Comparison of ENCODE assay signal across 10 cellular contexts in the genomic region with DNA sequence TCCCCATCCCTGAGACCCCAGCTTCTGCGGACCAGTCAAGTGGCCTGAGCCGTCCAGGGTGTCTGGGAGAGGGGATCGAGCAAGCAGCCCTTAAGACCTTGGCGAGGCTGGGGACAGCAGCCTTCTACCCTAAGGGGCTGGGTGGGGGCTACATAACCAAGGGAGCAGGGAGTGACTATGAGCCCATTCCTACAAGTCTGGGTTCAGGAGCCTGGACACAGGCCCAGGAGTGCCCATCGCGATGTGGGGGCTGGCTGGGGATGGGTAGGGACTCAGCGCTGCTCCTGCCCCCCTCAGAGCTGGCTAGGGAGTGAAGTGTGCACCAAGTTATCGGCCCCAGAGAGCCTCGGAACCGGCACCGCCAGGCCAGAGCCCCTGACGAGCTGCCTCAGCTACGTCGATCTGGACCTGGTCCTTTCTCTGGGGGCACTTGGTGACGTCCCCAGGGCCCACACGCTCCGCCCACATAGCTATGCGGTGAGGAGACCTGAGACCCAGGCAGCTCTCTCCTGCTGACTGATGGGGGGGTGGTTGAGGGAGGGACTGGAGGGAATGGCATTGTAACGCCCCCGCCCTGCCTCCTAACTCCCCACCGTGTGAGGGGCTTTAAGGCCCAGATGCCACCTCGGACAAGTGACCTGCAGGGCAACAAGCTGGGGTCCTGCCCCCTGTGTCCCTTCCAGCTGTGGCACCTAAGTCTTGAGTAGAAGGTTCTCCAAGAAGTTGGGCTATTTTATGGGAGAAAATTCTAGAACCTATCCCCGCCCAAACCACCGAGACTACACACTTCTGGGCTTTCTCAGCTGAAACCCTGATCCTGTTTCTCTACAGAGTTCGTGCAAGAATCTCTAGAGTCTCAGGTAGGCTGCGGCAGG. TPM values are rescaled to one million over a fixed set of nuclear protein-coding genes. Genes with fewer than 3 reads are reported as not detected.
DNase-seq lines count a peak whose midpoint lies in the region; FAIRE-seq and TF ChIP-seq lines count a peak whose summit lies in the region.
"Had no signal": no experiment of that assay in that cellular context is flagged by ENCODE, and none has a peak within 500 bp of the region (broad histone marks: within the 10 kb centered on the region; RNA-seq: fewer than 3 reads in every experiment).

No MANE protein-coding gene starts in this region.

- H3K9me3 Mint-ChIP-seq in nephron progenitor cell: no peaks in the 10 kb centered on the region

- no peaks in the 10 kb centered on the region for H3K27me3 ChIP-seq in HUES48 (ENCODE audit: control insufficient read depth, insufficient read depth, low read length)
- H3K27me3 ChIP-seq: right atrium auricular region had no signal

- no peak for TF ChIP-seq CTCF in nephron progenitor cell (IDR thresholded peaks at IDR 0.05)

- H3K27ac Mint-ChIP-seq in nephron progenitor cell: no peak overlapping the region

- peaks cover 58% of the 10 kb centered on the region for H3K4me1 Mint-ChIP-seq in nephron progenitor cell

- DNase-seq in EH (ENCODE audit: low read depth) (peak; percentile 27), cerebellar cortex (ENCODE audit: low spot score) (peak; percentile 77), nephron progenitor cell (peak; percentile 51), GM12892 (ENCODE audit: insufficient read length) (no peak), NCI-H1694 treated with DMSO at 0.1 percent for 48 hours (lab: John Stamatoyannopoulos, UW) (no peak)
- DNase-seq in stimulated activated CD4-positive, alpha-beta T cell treated with anti-CD3 and anti-CD28 coated beads, Interleukin-4, amount 100 ng/mL, for 4 hours: no peak
- DNase-seq: T1000 had no signal

- no peaks in the 10 kb centered on the region for H3K9me3 ChIP-seq in HUES48 (ENCODE audit: control insufficient read depth, insufficient read depth, low read length)
- H3K9me3 ChIP-seq: right atrium auricular region had no signal

- H3K27ac ChIP-seq in HUES48 (ENCODE audit: low read depth, low read length): peak overlapping the region; percentile 40
- H3K27ac ChIP-seq: right atrium auricular region had no signal

- no peak for FAIRE-seq in GM12892 (lab: Jason Lieb, UNC)
- FAIRE-seq: RCC 7860 had no signal

- H3K4me1 ChIP-seq in HUES48 (ENCODE audit: control insufficient read depth, insufficient read depth, low read length): peaks cover 24% of the 10 kb centered on the region

- H3K36me3 Mint-ChIP-seq in nephron progenitor cell (ENCODE audit: low read depth): peaks cover 7% of the 10 kb centered on the region

- peaks cover 12% of the 10 kb centered on the region for H3K36me3 ChIP-seq in HUES48 (ENCODE audit: control insufficient read depth, insufficient read depth, low read length)

- H3K4me3 Mint-ChIP-seq in nephron progenitor cell: no peak overlapping the region

- no peak for TF ChIP-seq POLR2A in GM12892 (IDR thresholded peaks at IDR 0.05; ENCODE audit: low read depth, low read length)

- no peak overlapping the region for H3K9ac ChIP-seq in HUES48 (ENCODE audit: low read depth, low read length)

- peaks cover 7% of the 10 kb centered on the region for H3K27me3 Mint-ChIP-seq in nephron progenitor cell (ENCODE audit: low read depth, poor library complexity)

- H3K4me3 ChIP-seq in HUES48 (ENCODE audit: low read depth, low read length): no peak overlapping the region

RNA-seq across cellular contexts. Expression of gene SAP25, which starts 2.5 kb away (rescaled TPM):
- polyA plus RNA-seq in GM12892 (2012; ENCODE audit: missing spikeins): 1.4 TPM

RNA-seq across cellular contexts. Expression of gene LRCH4, which starts 14.7 kb away (rescaled TPM):
- polyA plus RNA-seq in GM12892 (2012; ENCODE audit: missing spikeins): 13.7 TPM

RNA-seq across cellular contexts. Expression of gene FBXO24, which starts 14.9 kb away (rescaled TPM):
- 0.23 TPM for polyA plus RNA-seq in GM12892 (2012; ENCODE audit: missing spikeins)

RNA-seq across cellular contexts. Expression of gene PCOLCE, which starts 31.0 kb away (rescaled TPM):
- 0.70 TPM for polyA plus RNA-seq in GM12892 (2012; ENCODE audit: missing spikeins)

RNA-seq across cellular contexts. Expression of gene AGFG2, which starts 32.2 kb away (rescaled TPM):
- 12.4 TPM for polyA plus RNA-seq in GM12892 (2012; ENCODE audit: missing spikeins)

Comparison
In these comparisons a context has a peak if more than half of its experiments do, and no peak if none do; other contexts are left out.
1. DNase-seq: peak in EH (single experiment), cerebellar cortex (single experiment) and nephron progenitor cell (single experiment); none in GM12892 (single experiment), NCI-H1694 treated with DMSO at 0.1 percent for 48 hours (single experiment) and stimulated activated CD4-positive, alpha-beta T cell treated with anti-CD3 and anti-CD28 coated beads, Interleukin-4, amount 100 ng/mL, for 4 hours (0 of 2).